Comparison of ENCODE assay signal across 22 cellular contexts in the genomic region with DNA sequence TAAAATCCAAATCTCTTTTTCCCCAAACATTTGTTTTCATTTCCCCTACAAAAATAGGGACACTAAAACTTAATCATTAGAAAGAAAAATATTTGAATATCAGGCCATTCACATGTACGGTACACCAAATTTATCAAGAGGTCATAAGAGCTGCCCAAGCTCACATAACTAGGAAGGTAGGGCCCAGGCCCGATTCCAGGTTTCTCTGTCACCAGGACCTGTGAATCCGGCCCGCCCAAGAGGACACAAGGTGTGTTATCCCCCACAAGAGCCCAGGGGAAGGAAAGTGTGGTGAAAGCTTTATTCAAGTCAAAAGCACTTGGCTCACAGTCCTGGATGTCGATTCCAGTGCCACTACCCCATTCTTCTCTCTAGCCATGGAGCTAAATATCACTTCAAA.
DNase-seq lines count a peak whose midpoint lies in the region; ATAC-seq, FAIRE-seq and TF ChIP-seq lines count a peak whose summit lies in the region.
"Had no signal": no experiment of that assay in that cellular context is flagged by ENCODE, and none has a peak within 500 bp of the region (broad histone marks: within the 10 kb centered on the region; RNA-seq: fewer than 3 reads in every experiment).

No MANE protein-coding gene starts in this region.

- in situ Hi-C loops in HepG2 (cut with HindIII; ENCODE audit: extremely low pct_ligation_motif_present, low pct_unique_long_range_greater_than_20kb), result no loop called here
- in situ Hi-C loops in IMR-90 (cut with MboI; ENCODE audit: low sequenced_read_pairs), result no loop called here

- peak overlapping the region; percentile 41 for H4K91ac ChIP-seq in IMR-90 (ENCODE audit: insufficient read depth, low read depth, low read length)

- no TSS peak for BruUV-seq in HepG2 (replicated peaks; lab: Mats Ljungman, UMichigan)
- no TSS peak for BruUV-seq in IMR-90 (replicated peaks; lab: Mats Ljungman, UMichigan)

- H3K4me2 ChIP-seq in HepG2 (ENCODE audit: low read depth, low read length) (no peak overlapping the region), IMR-90 (ENCODE audit: low read depth, low read length) (no peak overlapping the region)
- H3K4me2 ChIP-seq: BLaER1 treated with 17β-estradiol and CSF1 and Interleukin-3, amounts not matched to agents 10 nM and 100 nM had no signal

- no peak for TF ChIP-seq RAD21 in liver (IDR thresholded peaks at IDR 0.05)
- TF ChIP-seq RAD21 in HepG2 (CRISPR knock-in tag; IDR thresholded peaks at IDR 0.05), result no peak
- no peak for TF ChIP-seq RAD21 in IMR-90 (IDR thresholded peaks at IDR 0.05; ENCODE audit: low read length)

- no peak overlapping the region for H2BK5ac ChIP-seq in IMR-90 (ENCODE audit: low read depth, low read length, poor library complexity, severe bottlenecking)

- dilution Hi-C loops in IMR-90 (cut with HindIII; ENCODE audit: low sequenced_read_pairs, unreplicated experiment), result no loop called here

- no peak overlapping the region; the same call in 1 of the 2 replicates for H2AK5ac ChIP-seq in IMR-90 (ENCODE audit: low read depth, low read length)

- ATAC-seq in HepG2, result no peak
- ATAC-seq in IMR-90 (ENCODE audit: low read depth), result no peak
- ATAC-seq in right lobe of liver, result peak; percentile 49 to 71 (median 55)
- no peak for ATAC-seq in GM18907 (IDR thresholded peaks at IDR 0.05; ENCODE audit: unreplicated experiment)
- ATAC-seq in GM18498 (IDR thresholded peaks at IDR 0.05; ENCODE audit: unreplicated experiment), result no peak
- ATAC-seq: HCT116 had no signal

- H3K4me1 ChIP-seq in liver (ENCODE audit: control insufficient read depth in 4 of 4, insufficient read depth in 4 of 4, low read length in 3 of 4) (peaks cover 2 to 28% (median 19%) of the 10 kb centered on the region in 4 donors), HepG2 (ENCODE audit: insufficient read depth, low read length) (peaks cover 21% of the 10 kb centered on the region), IMR-90 (ENCODE audit: control insufficient read depth, insufficient read depth, low read length) (peaks cover 8% of the 10 kb centered on the region), right lobe of liver (peaks cover 3 to 33% (median 14%) of the 10 kb centered on the region in 4 donors), small intestine (ENCODE audit: control insufficient read depth in 2 of 2, insufficient read depth in 1 of 2, low read depth in 1 of 2, low read length in 1 of 2) (no peaks in the 10 kb centered on the region)
- H3K4me1 ChIP-seq: BE2C had no signal

- no peak overlapping the region for H3K4ac ChIP-seq in IMR-90 (ENCODE audit: low read depth, low read length)

- FAIRE-seq in HepG2 (lab: Jason Lieb, UNC), result no peak
- FAIRE-seq in small intestine (lab: Jason Lieb, UNC), result no peak
- FAIRE-seq: A204.1, GM12892 had no signal

- peak overlapping the region; percentile 79; the same call in 2 of the 3 replicates for H2BK15ac ChIP-seq in IMR-90 (ENCODE audit: low read depth, low read length)

- POLR2A ChIA-PET in HepG2 (lab: Yijun Ruan, JAX) (no interaction called here), IMR-90 (lab: Charles Lee; ENCODE audit: unreplicated experiment) (no interaction called here)

- peak overlapping the region; percentile 61 for H3K18ac ChIP-seq in IMR-90 (ENCODE audit: low read depth, low read length)

- H2AFZ ChIP-seq in HepG2 (ENCODE audit: low read length), result no peak overlapping the region
- no peak overlapping the region for H2AFZ ChIP-seq in IMR-90 (replicated peaks; ENCODE audit: low read length, poor library complexity)

- no peaks in the 10 kb centered on the region for H3K27me3 ChIP-seq in liver (ENCODE audit: control insufficient read depth in 4 of 4, insufficient read depth in 4 of 4, low read length in 3 of 4)
- H3K27me3 ChIP-seq in HepG2 (ENCODE audit: control insufficient read depth in 1 of 2, insufficient read depth in 2 of 2, low read length in 2 of 2), result no peaks in the 10 kb centered on the region
- H3K27me3 ChIP-seq in IMR-90 (ENCODE audit: control insufficient read depth, insufficient read depth, low read length), result no peaks in the 10 kb centered on the region
- H3K27me3 ChIP-seq in right lobe of liver, result no peaks in the 10 kb centered on the region
- no peaks in the 10 kb centered on the region for H3K27me3 ChIP-seq in small intestine (ENCODE audit: control insufficient read depth in 2 of 2, insufficient read depth in 2 of 2, low read length in 2 of 2)
- H3K27me3 ChIP-seq: BE2C; BLaER1 treated with 17β-estradiol and CSF1 and Interleukin-3, amounts not matched to agents 10 nM and 100 nM had no signal

- H3K79me2 ChIP-seq in HepG2 (ENCODE audit: insufficient read depth, low read length), result no peaks in the 10 kb centered on the region

- TF ChIP-seq POLR2A in HepG2 (IDR thresholded peaks at IDR 0.05; ENCODE audit: insufficient read depth in 1 of 2, low read depth in 2 of 2, low read length in 2 of 2) (no peak), IMR-90 (IDR thresholded peaks at IDR 0.05; ENCODE audit: low read depth, low read length) (no peak), right lobe of liver (IDR thresholded peaks at IDR 0.05) (no peak)

- intact Hi-C loops in HepG2 (cut with micrococcal nuclease; ENCODE audit: unreplicated experiment) (no loop called here), IMR-90 (cut with micrococcal nuclease) (loop anchor here (10.0 kb wide), 1 partner anchor 257 kb away; no protein-coding TSS in a partner anchor), right lobe of liver (cut with DNase I) (no loop called here)

- H3K9ac ChIP-seq in liver (ENCODE audit: low read depth in 1 of 2, low read length in 2 of 2), result peak overlapping the region in 1 of 2 donors; percentile 14
- no peak overlapping the region for H3K9ac ChIP-seq in HepG2 (ENCODE audit: insufficient read depth, low read depth, low read length)
- H3K9ac ChIP-seq in IMR-90 (ENCODE audit: low read depth, low read length), result no peak overlapping the region
- H3K9ac ChIP-seq: BLaER1 treated with 17β-estradiol and CSF1 and Interleukin-3, amounts not matched to agents 10 nM and 100 nM had no signal

- peak overlapping the region; percentile 84 for H2BK20ac ChIP-seq in IMR-90 (ENCODE audit: low read depth, low read length)

- H3K36me3 ChIP-seq in liver (ENCODE audit: control insufficient read depth in 4 of 4, insufficient read depth in 3 of 4, low read depth in 1 of 4, low read length in 3 of 4) (peaks cover 0 to 11% (median 6%) of the 10 kb centered on the region in 4 donors), HepG2 (replicated peaks in 1 of 2; ENCODE audit: control insufficient read depth in 1 of 2, insufficient read depth in 2 of 2, low read length in 2 of 2) (no peaks in the 10 kb centered on the region), IMR-90 (ENCODE audit: control insufficient read depth, insufficient read depth, low read length) (peaks cover 4% of the 10 kb centered on the region; the same call in 1 of the 2 replicates), right lobe of liver (peaks cover 0 to 6% (median 0%) of the 10 kb centered on the region in 4 donors), small intestine (ENCODE audit: control insufficient read depth in 2 of 2, insufficient read depth in 2 of 2, low read length in 2 of 2) (peaks cover 0 to 4% of the 10 kb centered on the region in 2 donors)

- peak overlapping the region; percentile 6 to 60 for H3K27ac ChIP-seq in liver (ENCODE audit: low read depth in 1 of 2, low read length in 2 of 2)
- H3K27ac ChIP-seq in HepG2 (ENCODE audit: extremely low read length, insufficient read depth, low read length), result no peak overlapping the region
- H3K27ac ChIP-seq in IMR-90 (ENCODE audit: insufficient read depth, low read length), result no peak overlapping the region
- H3K27ac ChIP-seq in right lobe of liver, result peak overlapping the region; percentile 8 to 71 (median 17)
- H3K27ac ChIP-seq in small intestine (ENCODE audit: low read depth in 1 of 2, low read length in 1 of 2), result no peak overlapping the region
- H3K27ac ChIP-seq: 22Rv1; BLaER1 treated with 17β-estradiol and CSF1 and Interleukin-3, amounts not matched to agents 10 nM and 100 nM had no signal

- H3K14ac ChIP-seq in IMR-90 (replicated peaks; ENCODE audit: low read depth, low read length), result no peak overlapping the region

- TF ChIP-seq CTCF in liver (IDR thresholded peaks at IDR 0.05; ENCODE audit: low read depth, low read length, missing input control), result no peak
- no peak for TF ChIP-seq CTCF in HepG2 (CRISPR knock-in tag; IDR thresholded peaks at IDR 0.05)
- TF ChIP-seq CTCF in IMR-90 (conservative IDR thresholded peaks at IDR 0.05; ENCODE audit: low read depth, low read length), result no peak
- no peak for TF ChIP-seq CTCF in right lobe of liver (IDR thresholded peaks at IDR 0.05)

- no peak for DNase-seq in HepG2 (ENCODE audit: low spot score)
- DNase-seq in IMR-90, result no peak
- peak in 2 of 3 donors; percentile 47 to 53 for DNase-seq in right lobe of liver
- DNase-seq in small intestine, result no peak
- DNase-seq in kidney glomerular epithelial cell (lab: John Stamatoyannopoulos, UW), result no peak
- DNase-seq: ACHN; AML-193; BE2C; Calu3; CD4-positive, alpha-beta memory T cell; DMS53; DMS79 treated with DMSO at 0.1 percent for 48 hours; GF-D8; H9 had no signal

- peaks cover 2% of the 10 kb centered on the region; the same call in 1 of the 2 replicates for H3K9me1 ChIP-seq in IMR-90 (ENCODE audit: insufficient read depth, low read length)

- H4K8ac ChIP-seq in IMR-90 (ENCODE audit: low read depth in 2 of 2, low read length in 2 of 2), result peak overlapping the region in 1 of 2 experiments; percentile 30; a peak in 1 of 4 replicates

- no peak overlapping the region for H3K4me3 ChIP-seq in liver (ENCODE audit: low read depth in 1 of 3, low read length in 3 of 3)
- no peak overlapping the region for H3K4me3 ChIP-seq in HepG2 (replicated peaks in 1 of 3; ENCODE audit: insufficient read depth in 1 of 3, low read depth in 2 of 3, low read length in 3 of 3)
- H3K4me3 ChIP-seq in IMR-90 (ENCODE audit: insufficient read depth, low read depth, low read length), result no peak overlapping the region
- H3K4me3 ChIP-seq in right lobe of liver, result no peak overlapping the region
- H3K4me3 ChIP-seq in small intestine (ENCODE audit: low read depth in 1 of 2, low read length in 2 of 2), result no peak overlapping the region
- H3K4me3 ChIP-seq: BLaER1 treated with 17β-estradiol and CSF1 and Interleukin-3, amounts not matched to agents 10 nM and 100 nM had no signal

- CTCF ChIA-PET in HepG2 (lab: Yijun Ruan, JAX; ENCODE audit: low intra/inter-chr PET ratio, low total read pairs), result no interaction called here
- CTCF ChIA-PET in IMR-90 (lab: Yijun Ruan, JAX), result interaction anchor here (0.6 to 0.7 kb wide), 3 partner anchors 21 to 772 kb away, joined by 3 to 4 read pairs (median 3); no protein-coding TSS in a partner anchor

- no peaks in the 10 kb centered on the region for H3K79me1 ChIP-seq in IMR-90 (ENCODE audit: low read depth in 1 of 2, low read length in 2 of 2)

- H3K56ac ChIP-seq in IMR-90 (ENCODE audit: extremely low read depth, insufficient read depth, low read length), result no peak overlapping the region

- WGBS in liver, result 39% methylated on average over 5 of the region's 5 CpGs
- WGBS in HepG2 (ENCODE audit: low lambda C conversion rate), result 94% methylated on average over 5 of the region's 5 CpGs
- WGBS in IMR-90 (ENCODE audit: extremely low coverage in 2 of 2, insufficient read length in 1 of 2), 2 experiments, result no CpG with 5 or more reads among the region's 5 CpGs
- WGBS in right lobe of liver (ENCODE audit: insufficient coverage, low coverage, low lambda C conversion rate, missing lambda C conversion rate), result 43% methylated on average over 5 of the region's 5 CpGs
- 55 to 90% (median 76%) methylated on average over 5 of the region's 5 CpGs for WGBS in small intestine, 3 donors

- H3K9me3 ChIP-seq in liver (ENCODE audit: control insufficient read depth in 4 of 4, low read length in 3 of 4), result no peaks in the 10 kb centered on the region
- H3K9me3 ChIP-seq in HepG2 (ENCODE audit: low read length), result no peaks in the 10 kb centered on the region
- H3K9me3 ChIP-seq in IMR-90 (ENCODE audit: control insufficient read depth, insufficient read depth, low read length), result no peaks in the 10 kb centered on the region
- H3K9me3 ChIP-seq in right lobe of liver, result no peaks in the 10 kb centered on the region
- no peaks in the 10 kb centered on the region for H3K9me3 ChIP-seq in small intestine (ENCODE audit: control insufficient read depth, low read depth)
- H3K9me3 ChIP-seq: BE2C had no signal

- H4K5ac ChIP-seq in IMR-90 (ENCODE audit: low read depth, low read length), result peak overlapping the region; percentile 59

- no peak overlapping the region for H2AK9ac ChIP-seq in IMR-90 (replicated peaks; ENCODE audit: low read depth, low read length, poor library complexity)

- H4K20me1 ChIP-seq in HepG2 (ENCODE audit: insufficient read depth, low read length) (no peaks in the 10 kb centered on the region), IMR-90 (ENCODE audit: insufficient read depth, low read length) (no peaks in the 10 kb centered on the region)

- H2BK120ac ChIP-seq in IMR-90 (ENCODE audit: low read depth, low read length), result peak overlapping the region; percentile 36

- H3K23ac ChIP-seq in IMR-90 (ENCODE audit: low read depth, low read length), result no peak overlapping the region

- no peak for TF ChIP-seq EP300 in HepG2 (IDR thresholded peaks at IDR 0.05; ENCODE audit: low read depth in 2 of 2, low read length in 2 of 2)
- TF ChIP-seq EP300 in HepG2 (CRISPR knock-in tag; IDR thresholded peaks at IDR 0.05; ENCODE audit: borderline replicate concordance), result no peak

Comparison
In these comparisons a context has a peak if more than half of its experiments do, and no peak if none do; other contexts are left out.
1. H3K27ac ChIP-seq: peak in liver (2 of 2) and right lobe of liver (3 of 3); none in HepG2 (single experiment), IMR-90 (single experiment) and small intestine (0 of 2).
2. ATAC-seq: peak in right lobe of liver (4 of 4); none in HepG2 (single experiment), IMR-90 (single experiment), GM18907 (single experiment) and GM18498 (single experiment).
3. DNase-seq: peak in right lobe of liver (2 of 3); none in HepG2 (single experiment), IMR-90 (single experiment), small intestine (single experiment) and kidney glomerular epithelial cell (single experiment).